In genomic region chr12:946212-946611, GRCh38 we compare ENCODE assay signal across 15 cellular contexts. TPM values are rescaled to one million over a fixed set of nuclear protein-coding genes. Genes with fewer than 3 reads are reported as not detected.
DNase-seq lines count a peak whose midpoint lies in the region; ATAC-seq and TF ChIP-seq lines count a peak whose summit lies in the region.
"Had no signal": no experiment of that assay in that cellular context is flagged by ENCODE, and none has a peak within 500 bp of the region (broad histone marks: within the 10 kb centered on the region; RNA-seq: fewer than 3 reads in every experiment).

No MANE protein-coding gene starts in this region.

- in situ Hi-C loops in brain microvascular endothelial cell (cut with HindIII; ENCODE audit: low pct_ligation_motif_present, low sequenced_read_pairs), result no loop called here

- no peak for TF ChIP-seq POLR2A in upper lobe of left lung (IDR thresholded peaks at IDR 0.05)

- DNase-seq in T-helper 1 cell, result no peak
- peak; percentile 8 for DNase-seq in brain microvascular endothelial cell
- DNase-seq in osteoblast (ENCODE audit: insufficient read length, low spot score, missing footprints), result no peak
- DNase-seq in omental fat pad (ENCODE audit: low spot score), result no peak
- DNase-seq in upper lobe of left lung, result no peak
- DNase-seq: Calu3, foreskin melanocyte, kidney, NCI-H1092 treated with DMSO at 0.1 percent for 48 hours, NCI-H446 treated with DMSO at 0.1 percent for 48 hours, T-helper 9 cell, tibial artery had no signal

- ATAC-seq in omental fat pad (ENCODE audit: low FRiP score) (no peak), upper lobe of left lung (ENCODE audit: low FRiP score in 2 of 2) (no peak), GM18861 (IDR thresholded peaks at IDR 0.05; ENCODE audit: unreplicated experiment) (no peak)

- H3K4me3 ChIP-seq in brain microvascular endothelial cell (ENCODE audit: low read depth, low read length), result no peak overlapping the region
- H3K4me3 ChIP-seq in osteoblast (ENCODE audit: insufficient read depth, low read length), result no peak overlapping the region
- no peak overlapping the region for H3K4me3 ChIP-seq in upper lobe of left lung
- H3K4me3 ChIP-seq: tibial artery had no signal

- no peak for TF ChIP-seq CTCF in brain microvascular endothelial cell (IDR thresholded peaks at IDR 0.05; ENCODE audit: low read depth, low read length, missing control alignments)
- no peak for TF ChIP-seq CTCF in osteoblast (IDR thresholded peaks at IDR 0.05; ENCODE audit: extremely low read depth, low read depth, low read length)
- TF ChIP-seq CTCF in omental fat pad (IDR thresholded peaks at IDR 0.05), result no peak
- no peak for TF ChIP-seq CTCF in upper lobe of left lung (IDR thresholded peaks at IDR 0.05)

- peaks cover under 1% of the 10 kb centered on the region for H3K27me3 Mint-ChIP-seq in T-helper 1 cell treated with Interleukin-12 subunit alpha and Interleukin-12 subunit beta and Interleukin-4 antibody, amounts not matched to agents 30 μg/mL and 1 μg/mL, for 36 hours (ENCODE audit: low read depth)
- H3K27me3 Mint-ChIP-seq in IgD-negative memory B cell, result no peaks in the 10 kb centered on the region

- H3K36me3 Mint-ChIP-seq in T-helper 1 cell treated with Interleukin-12 subunit alpha and Interleukin-12 subunit beta and Interleukin-4 antibody, amounts not matched to agents 30 μg/mL and 1 μg/mL, for 36 hours (ENCODE audit: low read depth), result peaks cover 16% of the 10 kb centered on the region
- H3K36me3 Mint-ChIP-seq in IgD-negative memory B cell, result peaks cover 2% of the 10 kb centered on the region

- H3K27ac Mint-ChIP-seq in T-helper 1 cell treated with Interleukin-12 subunit alpha and Interleukin-12 subunit beta and Interleukin-4 antibody, amounts not matched to agents 30 μg/mL and 1 μg/mL, for 36 hours, result peak overlapping the region; percentile 9
- H3K27ac Mint-ChIP-seq in IgD-negative memory B cell, result peak overlapping the region in 2 of 3 donors; percentile 70 to 85

- peaks cover 35% of the 10 kb centered on the region for H3K4me1 Mint-ChIP-seq in T-helper 1 cell treated with Interleukin-12 subunit alpha and Interleukin-12 subunit beta and Interleukin-4 antibody, amounts not matched to agents 30 μg/mL and 1 μg/mL, for 36 hours (ENCODE audit: low read depth)
- peaks cover 23 to 32% (median 26%) of the 10 kb centered on the region in 3 donors for H3K4me1 Mint-ChIP-seq in IgD-negative memory B cell

- H3K27me3 ChIP-seq in brain microvascular endothelial cell (replicated peaks) (no peaks in the 10 kb centered on the region), osteoblast (ENCODE audit: insufficient read depth, low read length) (no peaks in the 10 kb centered on the region), upper lobe of left lung (no peaks in the 10 kb centered on the region)
- H3K27me3 ChIP-seq: tibial artery had no signal

- no peak overlapping the region for H3K27ac ChIP-seq in brain microvascular endothelial cell
- H3K27ac ChIP-seq in osteoblast (ENCODE audit: low read depth, low read length), result peak overlapping the region; percentile 43
- H3K27ac ChIP-seq in upper lobe of left lung, result no peak overlapping the region
- H3K27ac ChIP-seq: tibial artery had no signal

- H3K9me3 ChIP-seq in osteoblast (ENCODE audit: low read depth, low read length), result no peaks in the 10 kb centered on the region
- no peaks in the 10 kb centered on the region for H3K9me3 ChIP-seq in upper lobe of left lung
- H3K9me3 ChIP-seq: tibial artery had no signal

- no peak overlapping the region for H2AFZ ChIP-seq in osteoblast (ENCODE audit: low read length)

- peak overlapping the region; percentile 52 for H3K4me3 Mint-ChIP-seq in T-helper 1 cell treated with Interleukin-12 subunit alpha and Interleukin-12 subunit beta and Interleukin-4 antibody, amounts not matched to agents 30 μg/mL and 1 μg/mL, for 36 hours
- H3K4me3 Mint-ChIP-seq in IgD-negative memory B cell, result peak overlapping the region in 2 of 4 donors; percentile 30 to 80

- no peaks in the 10 kb centered on the region for H3K9me3 Mint-ChIP-seq in T-helper 1 cell treated with Interleukin-12 subunit alpha and Interleukin-12 subunit beta and Interleukin-4 antibody, amounts not matched to agents 30 μg/mL and 1 μg/mL, for 36 hours
- H3K9me3 Mint-ChIP-seq in IgD-negative memory B cell, result no peaks in the 10 kb centered on the region

- peaks cover 20% of the 10 kb centered on the region for H3K4me1 ChIP-seq in osteoblast (ENCODE audit: insufficient read depth, low read length)
- H3K4me1 ChIP-seq in upper lobe of left lung, result peaks cover 12 to 23% (median 13%) of the 10 kb centered on the region in 4 donors

- peaks cover 69% of the 10 kb centered on the region for H3K79me2 ChIP-seq in osteoblast (ENCODE audit: insufficient read depth, low read length)

- H3K36me3 ChIP-seq in brain microvascular endothelial cell (replicated peaks) (no peaks in the 10 kb centered on the region), osteoblast (ENCODE audit: insufficient read depth, low read length) (peaks cover 2% of the 10 kb centered on the region), upper lobe of left lung (peaks cover 0 to 18% (median 0%) of the 10 kb centered on the region in 4 donors)

- no peaks in the 10 kb centered on the region for H4K20me1 ChIP-seq in osteoblast (ENCODE audit: insufficient read depth, low read length)

- TF ChIP-seq EP300 in upper lobe of left lung (IDR thresholded peaks at IDR 0.05), result no peak

- peak overlapping the region; percentile 23 for H3K4me2 ChIP-seq in osteoblast (ENCODE audit: insufficient read depth, low read length)

RNA-seq across cellular contexts. Expression of gene RAD52, which starts 3.3 kb away (rescaled TPM):
- polyA plus RNA-seq in IgD-negative memory B cell, result 8.8 TPM
- total RNA-seq in osteoblast, result 10.1 and 15.9 TPM in 2 replicates
- 10 to 100 TPM in 2 of 4 donors, 1 to 10 TPM in 2; 4.9 to 15.4 (median 11.2) TPM for total RNA-seq in omental fat pad
- total RNA-seq in upper lobe of left lung, result 10 to 100 TPM in 5 of 6 donors, 1 to 10 TPM in 1; 8.2 to 59.7 (median 14.9) TPM

RNA-seq across cellular contexts. Expression of gene ERC1, which starts 44.8 kb away (rescaled TPM):
- 16.5 TPM for polyA plus RNA-seq in IgD-negative memory B cell
- total RNA-seq in osteoblast, result 36.2 and 40.7 TPM in 2 replicates
- 10 to 100 TPM; 46.1 to 83.2 (median 63.8) TPM for total RNA-seq in omental fat pad
- 100 to 1,000 TPM in 1 of 6 donors, 10 to 100 TPM in 5; 37.7 to 158 (median 60.1) TPM for total RNA-seq in upper lobe of left lung
